In the genomic region with DNA sequence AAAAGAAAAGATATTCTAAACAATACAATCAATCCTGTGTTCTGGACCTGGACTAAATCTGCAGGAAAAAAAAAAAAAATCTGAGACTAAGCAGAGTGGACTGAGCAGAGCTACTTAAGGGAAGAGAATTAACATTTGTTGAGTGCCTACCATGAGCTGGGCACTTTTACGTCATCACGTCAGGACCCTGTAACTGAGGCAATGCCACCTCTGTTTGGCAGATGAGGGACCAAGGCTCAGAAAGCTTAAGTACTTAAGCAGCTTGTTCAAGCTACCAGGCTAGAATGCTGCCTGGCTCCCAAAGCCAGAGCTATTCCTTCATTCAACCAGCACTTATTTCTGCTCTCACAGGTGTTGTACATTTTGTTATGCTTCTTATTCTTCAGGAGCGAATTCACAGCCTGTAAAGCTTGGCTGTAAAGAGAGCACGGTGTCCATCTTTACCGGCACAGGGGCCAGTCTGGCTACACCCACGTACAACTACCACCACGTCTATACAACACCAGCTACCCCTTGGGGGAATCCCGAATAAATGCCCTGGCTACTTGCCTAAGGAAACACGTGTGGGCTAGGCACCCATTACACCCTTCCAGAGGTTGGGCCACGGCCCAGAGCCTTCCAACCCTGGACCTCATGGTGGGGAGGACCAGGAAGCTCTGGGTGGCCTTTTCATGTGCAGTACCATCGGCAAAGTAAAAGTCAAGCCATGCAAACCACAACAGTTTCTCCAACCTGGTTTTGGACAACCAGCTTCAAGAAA, we compare ENCODE assay signal across 33 cellular contexts. TPM values are rescaled to one million over a fixed set of nuclear protein-coding genes. Genes with fewer than 3 reads are reported as not detected.
A peak's percentile ranks its signal among the peaks of the same experiment; 100 is the strongest.
DNase-seq lines count a peak whose midpoint lies in the region; ATAC-seq, FAIRE-seq and TF ChIP-seq lines count a peak whose summit lies in the region.
"Had no signal": no experiment of that assay in that cellular context is flagged by ENCODE, and none has a peak within 500 bp of the region (broad histone marks: within the 10 kb centered on the region; RNA-seq: fewer than 3 reads in every experiment).

No MANE protein-coding gene starts in this region.

- H3K9me3 ChIP-seq in PC-9 (ENCODE audit: insufficient read depth, low read depth): no peaks in the 10 kb centered on the region
- H3K9me3 ChIP-seq in esophagus squamous epithelium: no peaks in the 10 kb centered on the region
- H3K9me3 ChIP-seq in osteoblast (ENCODE audit: low read depth, low read length): no peaks in the 10 kb centered on the region
- H3K9me3 ChIP-seq in sigmoid colon: no peaks in the 10 kb centered on the region
- H3K9me3 ChIP-seq: breast epithelium, testis had no signal

- DNase-seq in GM12891 (ENCODE audit: insufficient read length, low spot score) (no peak), PC-9 (no peak), esophagus squamous epithelium (lab: John Stamatoyannopoulos, UW) (no peak), osteoblast (ENCODE audit: insufficient read length, low spot score, missing footprints) (no peak), sigmoid colon (no peak)
- DNase-seq: activated CD4-positive, alpha-beta T cell treated with anti-CD3 and anti-CD28 coated beads, Interleukin-2, amount 50 U/mL, for 1 hour; activated CD8-positive, alpha-beta memory T cell treated with anti-CD3 and anti-CD28 coated beads, Interleukin-2, amount 10 ng/mL, durations not matched to agents 7 days and 5 days; activated naive CD4-positive, alpha-beta T cell treated with anti-CD3 and anti-CD28 coated beads, Interleukin-2, amount 50 U/mL, for 16 hours; amygdala; DMS79; effector CD8-positive, alpha-beta T cell; foreskin fibroblast; GDM1; HCEC 1CT; Karpas-422; mesendoderm; naive B cell; NCI-H146; NCI-H2107; SHP77; stimulated activated naive B cell treated with anti-CD40 and anti-IgM and Interleukin-4, amounts not matched to agents 10 μg/mL and 1 μg/mL and 100 μg/mL, for 72 hours; T-helper 9 cell; testis had no signal

- intact Hi-C loops in PC-9 (cut with micrococcal nuclease; ENCODE audit: unreplicated experiment): loop anchor here (5.0 kb wide), 1 partner anchor 139 kb away; no protein-coding TSS in a partner anchor
- intact Hi-C loops in esophagus squamous epithelium (cut with DNase I): no loop called here
- intact Hi-C loops in sigmoid colon (cut with DNase I): no loop called here

- H3K27me3 ChIP-seq in PC-9 (ENCODE audit: insufficient read depth, low read depth) (no peaks in the 10 kb centered on the region), esophagus squamous epithelium (no peaks in the 10 kb centered on the region), osteoblast (ENCODE audit: insufficient read depth, low read length) (no peaks in the 10 kb centered on the region), sigmoid colon (no peaks in the 10 kb centered on the region)
- H3K27me3 ChIP-seq: breast epithelium, hepatocyte, testis had no signal

- H4K20me1 ChIP-seq in PC-9 (ENCODE audit: insufficient read depth): no peaks in the 10 kb centered on the region
- H4K20me1 ChIP-seq in osteoblast (ENCODE audit: insufficient read depth, low read length): no peaks in the 10 kb centered on the region

- TF ChIP-seq CTCF in PC-9 (conservative IDR thresholded peaks at IDR 0.05) (no peak), esophagus squamous epithelium (IDR thresholded peaks at IDR 0.05) (no peak), osteoblast (IDR thresholded peaks at IDR 0.05; ENCODE audit: extremely low read depth, low read depth, low read length) (no peak), sigmoid colon (IDR thresholded peaks at IDR 0.05) (no peak)

- TF ChIP-seq POLR2A in GM12891 (IDR thresholded peaks at IDR 0.05; ENCODE audit: low read depth, low read length): no peak
- no peak for TF ChIP-seq POLR2A in esophagus squamous epithelium (IDR thresholded peaks at IDR 0.05)
- TF ChIP-seq POLR2A in sigmoid colon (IDR thresholded peaks at IDR 0.05): no peak

- no TSS peak for BruUV-seq in PC-9 (replicated peaks; lab: Mats Ljungman, UMichigan)

- peak; percentile 13 for FAIRE-seq in GM12891 (lab: Jason Lieb, UNC)
- FAIRE-seq: colon, urothelium cell line had no signal

- H3K27ac ChIP-seq in PC-9: peak overlapping the region; percentile 86; the same call in 1 of the 2 replicates
- peak overlapping the region in 3 of 4 donors; percentile 80 to 91 (median 84) for H3K27ac ChIP-seq in esophagus squamous epithelium
- H3K27ac ChIP-seq in osteoblast (ENCODE audit: low read depth, low read length): no peak overlapping the region
- H3K27ac ChIP-seq in sigmoid colon: no peak overlapping the region
- H3K27ac ChIP-seq: breast epithelium, HL-60, testis had no signal

- no peaks in the 10 kb centered on the region for H3K9me2 ChIP-seq in PC-9 (ENCODE audit: insufficient read depth)

- H3K4me1 ChIP-seq in PC-9 (replicated peaks; ENCODE audit: insufficient read depth) (peaks cover 41% of the 10 kb centered on the region), esophagus squamous epithelium (peaks cover 0 to 51% (median 21%) of the 10 kb centered on the region in 3 donors), osteoblast (ENCODE audit: insufficient read depth, low read length) (peaks cover 25% of the 10 kb centered on the region), sigmoid colon (peaks cover 0 to 22% (median 13%) of the 10 kb centered on the region in 4 donors)
- H3K4me1 ChIP-seq: breast epithelium had no signal

- H2AFZ ChIP-seq in PC-9: no peak overlapping the region
- peak overlapping the region; percentile 57 for H2AFZ ChIP-seq in osteoblast (ENCODE audit: low read length)
- H2AFZ ChIP-seq: hepatocyte had no signal

- TF ChIP-seq EP300 in sigmoid colon (IDR thresholded peaks at IDR 0.05): no peak

- 68 to 74% methylated on average over 10 of the region's 11 CpGs for WGBS in esophagus squamous epithelium, 2 donors
- 77 to 86% methylated on average over 11 of the region's 11 CpGs for WGBS in sigmoid colon, 2 donors

- H3K36me3 ChIP-seq in PC-9 (ENCODE audit: low read depth): no peaks in the 10 kb centered on the region
- H3K36me3 ChIP-seq in esophagus squamous epithelium: no peaks in the 10 kb centered on the region
- no peaks in the 10 kb centered on the region for H3K36me3 ChIP-seq in osteoblast (ENCODE audit: insufficient read depth, low read length)
- H3K36me3 ChIP-seq in sigmoid colon: no peaks in the 10 kb centered on the region
- H3K36me3 ChIP-seq: breast epithelium had no signal

- H3K79me2 ChIP-seq in PC-9 (ENCODE audit: low read depth) (peaks cover 43% of the 10 kb centered on the region), osteoblast (ENCODE audit: insufficient read depth, low read length) (no peaks in the 10 kb centered on the region)

- H3K4me3 ChIP-seq in PC-9: no peak overlapping the region
- no peak overlapping the region for H3K4me3 ChIP-seq in esophagus squamous epithelium
- no peak overlapping the region for H3K4me3 ChIP-seq in osteoblast (ENCODE audit: insufficient read depth, low read length)
- no peak overlapping the region for H3K4me3 ChIP-seq in sigmoid colon
- H3K4me3 ChIP-seq: breast epithelium, hepatocyte, testis had no signal

- no peak overlapping the region for H3K4me2 ChIP-seq in PC-9
- no peak overlapping the region for H3K4me2 ChIP-seq in osteoblast (ENCODE audit: insufficient read depth, low read length)
- H3K4me2 ChIP-seq: hepatocyte had no signal

- POLR2A ChIA-PET in PC-9 (lab: Charles Lee; ENCODE audit: unreplicated experiment): interaction anchor here (0.6 kb wide), 1 partner anchor 10 kb away, joined by 12 read pairs; no protein-coding TSS in a partner anchor

- peaks cover 11% of the 10 kb centered on the region for H3F3A ChIP-seq in PC-9 (ENCODE audit: insufficient read depth, low read depth)

- no peak for ATAC-seq in GM18867 (IDR thresholded peaks at IDR 0.05; ENCODE audit: unreplicated experiment)
- no peak for ATAC-seq in GM19452 (IDR thresholded peaks at IDR 0.05; ENCODE audit: unreplicated experiment)
- ATAC-seq in HG03457 (IDR thresholded peaks at IDR 0.05; ENCODE audit: unreplicated experiment): no peak
- ATAC-seq: activated CD8-positive, alpha-beta memory T cell treated with anti-CD3 and anti-CD28 coated beads, Interleukin-2, amount 10 ng/mL, durations not matched to agents 7 days and 5 days; left lobe of liver; stimulated activated naive B cell treated with anti-CD40 and anti-IgM and Interleukin-4, amounts not matched to agents 10 μg/mL and 1 μg/mL and 100 μg/mL, for 72 hours had no signal

- CTCF ChIA-PET in PC-9 (lab: Charles Lee): interaction anchor here (0.7 kb wide), 1 partner anchor 61 kb away, joined by 8 read pairs; no protein-coding TSS in a partner anchor

TF ChIP-seq in GM12891, 5 proteins besides CTCF, POLR2A, EP300 and RAD21:
- TF ChIP-seq PAX5 (IDR thresholded peaks at IDR 0.05; ENCODE audit: insufficient read depth, low read length, severe bottlenecking): no peak
- no peak for TF ChIP-seq POU2F2 (IDR thresholded peaks at IDR 0.05; ENCODE audit: low read depth, low read length)
- TF ChIP-seq SPI1 (IDR thresholded peaks at IDR 0.05; ENCODE audit: low read depth, low read length): no peak
- no peak for TF ChIP-seq TAF1 (IDR thresholded peaks at IDR 0.05; ENCODE audit: low read depth, low read length)
- TF ChIP-seq POLR2AphosphoS5 (IDR thresholded peaks at IDR 0.05; ENCODE audit: low read depth, low read length): no peak

RNA-seq across cellular contexts. Expression of a gene that starts 27.0 kb away (rescaled TPM):
- polyA plus RNA-seq in GM12891 (2012; ENCODE audit: low read depth, missing spikeins): 8.1 TPM
- total RNA-seq in PC-9 (2021) (10.0 and 19.9 TPM in 2 replicates), esophagus squamous epithelium (10 to 100 TPM in 2 of 4 donors, 1 to 10 TPM in 2; 6.8 to 14.2 (median 10.5) TPM), osteoblast (under 0.01 and 0.36 TPM in 2 replicates), sigmoid colon (1 to 10 TPM; 4.9 to 8.3 (median 6.7) TPM)
- 10 to 100 TPM; 16.9 to 44.9 (median 18.0) TPM for polyA plus RNA-seq in sigmoid colon
- total RNA-seq: NCI-H460 had no signal

Comparison
In these comparisons a context has a peak if more than half of its experiments do, and no peak if none do; other contexts are left out.
1. H3K27ac ChIP-seq: peak in PC-9 (single experiment) and esophagus squamous epithelium (3 of 4); none in osteoblast (single experiment) and sigmoid colon (0 of 4).